8 cellular contexts compared by ENCODE assay signal in the genomic region with DNA sequence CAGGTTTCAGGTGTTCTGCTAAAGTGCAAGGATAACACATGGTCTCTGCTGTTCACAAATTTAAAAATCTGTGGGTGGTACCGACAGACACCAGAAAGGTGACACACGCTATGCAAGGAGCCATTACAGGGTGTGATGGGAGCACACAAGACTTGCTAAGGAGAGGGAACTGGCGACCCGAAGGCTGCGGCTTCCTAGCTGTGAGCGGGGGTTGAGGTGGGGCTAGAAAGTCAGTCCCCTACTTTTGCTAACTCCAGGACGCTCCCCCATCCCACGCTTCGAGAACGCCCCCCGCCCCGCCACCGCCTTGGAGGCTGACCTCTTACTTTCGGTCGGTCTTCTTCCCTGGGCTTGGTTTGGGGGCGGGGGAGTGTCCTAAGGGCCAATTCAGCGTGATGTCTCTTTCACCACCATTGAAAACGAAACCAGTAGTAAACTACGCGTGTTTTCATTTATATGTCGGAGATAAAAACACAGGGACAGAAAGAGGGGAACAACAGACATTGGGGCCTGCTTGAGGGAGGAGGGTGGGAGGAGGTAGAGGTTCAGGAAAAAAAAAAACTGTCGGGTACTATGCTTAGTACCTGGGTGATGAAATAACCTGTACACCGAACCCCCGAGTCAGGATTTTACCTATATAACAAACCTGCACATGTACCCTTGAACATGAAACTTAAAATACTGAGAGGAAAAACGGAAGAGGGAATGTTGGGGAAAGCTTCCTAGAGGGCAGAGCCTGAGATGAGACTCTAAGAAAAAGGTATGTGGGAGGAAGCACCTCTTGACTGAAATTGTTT. TPM values are rescaled to one million over a fixed set of nuclear protein-coding genes. Genes with fewer than 3 reads are reported as not detected.
A peak's percentile ranks its signal among the peaks of the same experiment; 100 is the strongest.
DNase-seq lines count a peak whose midpoint lies in the region; ATAC-seq and TF ChIP-seq lines count a peak whose summit lies in the region.

No MANE protein-coding gene starts in this region.

- H3K36me3 ChIP-seq in gastroesophageal sphincter (peaks cover 0 to 12% of the 10 kb centered on the region in 2 donors), psoas muscle (ENCODE audit: insufficient read depth in 1 of 2, low read depth in 1 of 2) (peaks cover 3 to 11% of the 10 kb centered on the region in 2 donors)

- H3K4me3 ChIP-seq in NB4 (ENCODE audit: low read depth, low read length) (peak overlapping the region; percentile 95), gastroesophageal sphincter (peak overlapping the region; percentile 62 to 73), psoas muscle (peak overlapping the region; percentile 84)

- TF ChIP-seq EP300 in gastroesophageal sphincter (IDR thresholded peaks at IDR 0.05): no peak

- TF ChIP-seq CTCF in GM10248 (IDR thresholded peaks at IDR 0.05; ENCODE audit: control extremely low read depth, extremely low read depth, low read depth, missing control alignments) (no peak), NB4 (IDR thresholded peaks at IDR 0.05; ENCODE audit: low read depth, low read length) (no peak), gastroesophageal sphincter (IDR thresholded peaks at IDR 0.05) (no peak), psoas muscle (IDR thresholded peaks at IDR 0.05) (no peak)

- no peaks in the 10 kb centered on the region for H3K9me3 Mint-ChIP-seq in activated T-cell treated with anti-CD3 and anti-CD28 coated beads, Interleukin-2, amount 50 U/mL, for 24 hours

- H3K27me3 ChIP-seq in gastroesophageal sphincter (no peaks in the 10 kb centered on the region), psoas muscle (ENCODE audit: insufficient read depth in 3 of 3, low read length in 2 of 3) (no peaks in the 10 kb centered on the region)

- H3K36me3 Mint-ChIP-seq in activated T-cell treated with anti-CD3 and anti-CD28 coated beads, Interleukin-2, amount 50 U/mL, for 24 hours (ENCODE audit: low read depth): peaks cover 19% of the 10 kb centered on the region

- H3K9me3 ChIP-seq in gastroesophageal sphincter (no peaks in the 10 kb centered on the region), psoas muscle (no peaks in the 10 kb centered on the region)

- ATAC-seq in gastroesophageal sphincter: no peak
- no peak for ATAC-seq in psoas muscle
- no peak for ATAC-seq in HG02678 (IDR thresholded peaks at IDR 0.05; ENCODE audit: unreplicated experiment)
- no peak for ATAC-seq in HG03378 (IDR thresholded peaks at IDR 0.05; ENCODE audit: unreplicated experiment)

- intact Hi-C loops in psoas muscle (cut with DNase I): loop anchor here in 1 of 2 donors (2.0 kb wide), 1 partner anchor 27 kb away; the partner anchor contains the start of gene ZBTB7B

- H3K4me1 Mint-ChIP-seq in activated T-cell treated with anti-CD3 and anti-CD28 coated beads, Interleukin-2, amount 50 U/mL, for 24 hours (ENCODE audit: low read depth): peaks cover 31% of the 10 kb centered on the region

- H3K27ac ChIP-seq in gastroesophageal sphincter: peak overlapping the region; percentile 84 to 99 (median 97)
- peak overlapping the region; percentile 99 for H3K27ac ChIP-seq in psoas muscle

- DNase-seq in GM10248 (ENCODE audit: extremely low spot score) (peak; percentile 57), NB4 (ENCODE audit: low read depth) (peak; percentile 78), psoas muscle (peak; percentile 58 to 63), 8988T (no peak)
- DNase-seq in activated T-cell treated with anti-CD3 and anti-CD28 coated beads, Interleukin-2, amount 50 U/mL, for 24 hours: peak; percentile 78

- POLR2A ChIA-PET in GM10248 (lab: Yijun Ruan, JAX): interaction anchor here (0.6 to 2.4 kb wide), 2 partner anchors 35 to 176 kb away, joined by 3 to 6 read pairs; no protein-coding TSS in a partner anchor

- WGBS in gastroesophageal sphincter (ENCODE audit: low coverage in 1 of 2), 2 donors: 0 to 2% methylated on average over 5 to 15 of the region's 25 CpGs
- WGBS in psoas muscle, 3 donors: 1 to 2% (median 1%) methylated on average over 25 of the region's 25 CpGs

- H3K4me1 ChIP-seq in gastroesophageal sphincter: peaks cover 2 to 46% (median 19%) of the 10 kb centered on the region in 3 donors
- H3K4me1 ChIP-seq in psoas muscle: peaks cover 38% of the 10 kb centered on the region

- H3K27ac Mint-ChIP-seq in activated T-cell treated with anti-CD3 and anti-CD28 coated beads, Interleukin-2, amount 50 U/mL, for 24 hours: no peak overlapping the region

- H3K27me3 Mint-ChIP-seq in activated T-cell treated with anti-CD3 and anti-CD28 coated beads, Interleukin-2, amount 50 U/mL, for 24 hours: no peaks in the 10 kb centered on the region

- CTCF ChIA-PET in GM10248 (lab: Yijun Ruan, JAX): interaction anchor here (1.0 to 1.6 kb wide), 6 partner anchors 13 to 24 kb away, joined by 3 to 4 read pairs (median 4); partner anchors contain the start of gene PYGO2

- TF ChIP-seq POLR2A in NB4 (IDR thresholded peaks at IDR 0.05; ENCODE audit: extremely low read depth, insufficient read length): peak; percentile 10
- peak in 1 of 2 donors; percentile 18 for TF ChIP-seq POLR2A in gastroesophageal sphincter (IDR thresholded peaks at IDR 0.05)

- no peak overlapping the region for H3K4me3 Mint-ChIP-seq in activated T-cell treated with anti-CD3 and anti-CD28 coated beads, Interleukin-2, amount 50 U/mL, for 24 hours

RNA-seq across cellular contexts. Expression of gene CKS1B, which starts 1.1 kb away (rescaled TPM):
- total RNA-seq in gastroesophageal sphincter: 10 to 100 TPM in 3 of 4 donors, 1 to 10 TPM in 1; 7.5 to 24.2 (median 17.6) TPM
- total RNA-seq in psoas muscle: 10 to 100 TPM in 1 of 4 donors, 1 to 10 TPM in 3; 5.5 to 13.8 (median 6.9) TPM
- 10 to 100 TPM; 12.1 to 48.1 (median 30.1) TPM for polyA plus RNA-seq in psoas muscle

RNA-seq across cellular contexts. Expression of gene SHC1, which starts 5.1 kb away (rescaled TPM):
- total RNA-seq in gastroesophageal sphincter: 100 to 1,000 TPM in 1 of 4 donors, 10 to 100 TPM in 3; 69.1 to 104 (median 90.2) TPM
- total RNA-seq in psoas muscle: 10 to 100 TPM; 52.3 to 87.2 (median 82.8) TPM
- 10 to 100 TPM; 33.2 to 67.3 (median 43.8) TPM for polyA plus RNA-seq in psoas muscle

RNA-seq across cellular contexts. Expression of gene FLAD1, which starts 7.5 kb away (rescaled TPM):
- total RNA-seq in gastroesophageal sphincter: 10 to 100 TPM; 12.8 to 23.5 (median 20.7) TPM
- total RNA-seq in psoas muscle: 10 to 100 TPM; 24.5 to 39.4 (median 30.4) TPM
- 10 to 100 TPM; 32.4 to 52.7 (median 51.6) TPM for polyA plus RNA-seq in psoas muscle

RNA-seq across cellular contexts. Expression of gene PYGO2, which starts 14.0 kb away (rescaled TPM):
- 10 to 100 TPM; 19.1 to 40.1 (median 25.7) TPM for total RNA-seq in gastroesophageal sphincter
- total RNA-seq in psoas muscle: 10 to 100 TPM; 14.5 to 23.0 (median 17.4) TPM
- 10 to 100 TPM; 13.1 to 24.0 (median 14.5) TPM for polyA plus RNA-seq in psoas muscle

RNA-seq across cellular contexts. Expression of gene LENEP, which starts 17.8 kb away (rescaled TPM):
- total RNA-seq in gastroesophageal sphincter (not detected), psoas muscle (not detected)
- not detected for polyA plus RNA-seq in psoas muscle
